In genomic region chr4:148238086-148238485, GRCh38 we compare ENCODE assay signal across 22 cellular contexts.
DNase-seq lines count a peak whose midpoint lies in the region; ATAC-seq and TF ChIP-seq lines count a peak whose summit lies in the region.
"Had no signal": no experiment of that assay in that cellular context is flagged by ENCODE, and none has a peak within 500 bp of the region (broad histone marks: within the 10 kb centered on the region; RNA-seq: fewer than 3 reads in every experiment).

No MANE protein-coding gene starts in this region.

- H4K20me1 ChIP-seq in osteoblast (ENCODE audit: insufficient read depth, low read length): no peaks in the 10 kb centered on the region

- POLR2A ChIA-PET in MCF 10A (lab: Yijun Ruan, JAX): interaction anchor here (1.1 kb wide), 1 partner anchor 9 kb away, joined by 5 read pairs; no protein-coding TSS in a partner anchor

- H3K4me2 ChIP-seq in osteoblast (ENCODE audit: insufficient read depth, low read length): no peak overlapping the region
- H3K4me2 ChIP-seq: PC-9 had no signal

- no TSS peak for BruUV-seq in MCF 10A (replicated peaks; lab: Mats Ljungman, UMichigan)

- H3K9me3 Mint-ChIP-seq in MCF 10A (ENCODE audit: unreplicated experiment): no peaks in the 10 kb centered on the region

- WGBS in adrenal gland, 4 donors: 25 to 36% (median 34%) methylated on average over 3 of the region's 3 CpGs

- H3K27me3 ChIP-seq in breast epithelium (no peaks in the 10 kb centered on the region), adrenal gland (no peaks in the 10 kb centered on the region), osteoblast (ENCODE audit: insufficient read depth, low read length) (no peaks in the 10 kb centered on the region)

- H3K36me3 ChIP-seq in breast epithelium (no peaks in the 10 kb centered on the region), adrenal gland (replicated peaks in 1 of 2) (no peaks in the 10 kb centered on the region), osteoblast (ENCODE audit: insufficient read depth, low read length) (no peaks in the 10 kb centered on the region)

- H3K27ac ChIP-seq in breast epithelium (no peak overlapping the region), adrenal gland (peak overlapping the region in 3 of 5 donors; percentile 46 to 62 (median 53)), osteoblast (ENCODE audit: low read depth, low read length) (no peak overlapping the region)
- H3K27ac ChIP-seq: 22Rv1, C4-2B, PC-9, SK-N-MC had no signal

- no peaks in the 10 kb centered on the region for H3K9me3 ChIP-seq in breast epithelium
- no peaks in the 10 kb centered on the region for H3K9me3 ChIP-seq in adrenal gland (replicated peaks in 1 of 3)
- H3K9me3 ChIP-seq in osteoblast (ENCODE audit: low read depth, low read length): no peaks in the 10 kb centered on the region

- TF ChIP-seq POLR2A in breast epithelium (IDR thresholded peaks at IDR 0.05) (no peak), adrenal gland (IDR thresholded peaks at IDR 0.05) (no peak)

- peaks cover 6% of the 10 kb centered on the region for H3K36me3 Mint-ChIP-seq in MCF 10A (ENCODE audit: insufficient read depth, unreplicated experiment)

- H3K4me3 Mint-ChIP-seq in MCF 10A (ENCODE audit: unreplicated experiment): no peak overlapping the region
- H3K4me3 Mint-ChIP-seq: CD8-positive, alpha-beta memory T cell had no signal

- CTCF ChIA-PET in MCF 10A (lab: Yijun Ruan, JAX): no interaction called here

- no peak overlapping the region for H2AFZ ChIP-seq in osteoblast (ENCODE audit: low read length)
- H2AFZ ChIP-seq: PC-9 had no signal

- no peaks in the 10 kb centered on the region for H3K4me1 Mint-ChIP-seq in MCF 10A (ENCODE audit: insufficient read depth, unreplicated experiment)

- H3K27ac Mint-ChIP-seq in MCF 10A (ENCODE audit: low read depth, unreplicated experiment): no peak overlapping the region

- H3K4me1 ChIP-seq in breast epithelium (peaks cover 0 to 6% of the 10 kb centered on the region in 2 donors), adrenal gland (replicated peaks in 1 of 2) (peaks cover 11 to 20% of the 10 kb centered on the region in 2 donors), osteoblast (ENCODE audit: insufficient read depth, low read length) (no peaks in the 10 kb centered on the region)

- ATAC-seq in SK-N-SH treated with all-trans-retinoic acid at 6 μM for 48 hours: no peak
- ATAC-seq: K562 had no signal

- H3K4me3 ChIP-seq in breast epithelium: no peak overlapping the region
- H3K4me3 ChIP-seq in adrenal gland: no peak overlapping the region
- H3K4me3 ChIP-seq in fibroblast of mammary gland (ENCODE audit: control insufficient read depth, low read depth, low read length): no peak overlapping the region
- H3K4me3 ChIP-seq in osteoblast (ENCODE audit: insufficient read depth, low read length): no peak overlapping the region
- H3K4me3 ChIP-seq: K562, PC-9, SK-N-MC had no signal

- TF ChIP-seq CTCF in MCF 10A (IDR thresholded peaks at IDR 0.05; ENCODE audit: unreplicated experiment) (no peak), breast epithelium (IDR thresholded peaks at IDR 0.05) (no peak), adrenal gland (IDR thresholded peaks at IDR 0.05) (no peak), fibroblast of mammary gland (conservative IDR thresholded peaks at IDR 0.05; ENCODE audit: control insufficient read depth, insufficient read depth, low read depth, low read length) (no peak), osteoblast (IDR thresholded peaks at IDR 0.05; ENCODE audit: extremely low read depth, low read depth, low read length) (no peak)

- H3K27me3 Mint-ChIP-seq in MCF 10A (ENCODE audit: insufficient read depth, unreplicated experiment): no peaks in the 10 kb centered on the region
- H3K27me3 Mint-ChIP-seq: CD8-positive, alpha-beta memory T cell had no signal

- DNase-seq in MCF 10A (ENCODE audit: unreplicated experiment): peak; percentile 38
- no peak for DNase-seq in breast epithelium (ENCODE audit: low spot score in 2 of 2)
- DNase-seq in adrenal gland: no peak
- DNase-seq in fibroblast of mammary gland (ENCODE audit: low read depth): peak; percentile 58
- DNase-seq in osteoblast (ENCODE audit: insufficient read length, low spot score, missing footprints): no peak
- DNase-seq in ecto neural progenitor cell (ENCODE audit: low spot score): no peak
- DNase-seq in hepatic stellate cell (ENCODE audit: low spot score): no peak
- DNase-seq: ACHN; Calu3; CD8-positive, alpha-beta memory T cell; DMS153; NCI-H1092; NCI-H1436; NCI-H1930; PC-9; RPMI8226; SHP77 treated with DMSO at 0.1 percent for 48 hours had no signal

- no peaks in the 10 kb centered on the region for H3K79me2 ChIP-seq in osteoblast (ENCODE audit: insufficient read depth, low read length)

- intact Hi-C loops in MCF 10A (cut with micrococcal nuclease) (no loop called here), breast epithelium (cut with DNase I; ENCODE audit: low total_unique reads) (no loop called here), adrenal gland (cut with DNase I) (no loop called here)

TF ChIP-seq in SK-N-SH treated with all-trans-retinoic acid at 6 μM for 48 hours, 23 proteins besides CTCF, POLR2A, EP300 and RAD21:
- no peak for TF ChIP-seq GLIS3 (CRISPR knock-in tag; IDR thresholded peaks at IDR 0.05)
- TF ChIP-seq ZNF70 (CRISPR knock-in tag; IDR thresholded peaks at IDR 0.05): no peak
- no peak for TF ChIP-seq TSHZ2 (CRISPR knock-in tag; IDR thresholded peaks at IDR 0.05)
- no peak for TF ChIP-seq ISL1 (CRISPR knock-in tag; IDR thresholded peaks at IDR 0.05)
- TF ChIP-seq ZNF8 (CRISPR knock-in tag; IDR thresholded peaks at IDR 0.05): no peak
- TF ChIP-seq CSDC2 (CRISPR knock-in tag; IDR thresholded peaks at IDR 0.05): no peak
- no peak for TF ChIP-seq ARNTL (CRISPR knock-in tag; IDR thresholded peaks at IDR 0.05; ENCODE audit: borderline replicate concordance, low read depth)

Comparison
In these comparisons a context has a peak if more than half of its experiments do, and no peak if none do; other contexts are left out.
1. DNase-seq: peak in MCF 10A (single experiment) and fibroblast of mammary gland (single experiment); none in breast epithelium (0 of 2), adrenal gland (0 of 7), osteoblast (single experiment), ecto neural progenitor cell (single experiment) and hepatic stellate cell (single experiment).
2. H3K27ac ChIP-seq: peak in adrenal gland (3 of 5); none in breast epithelium (0 of 2) and osteoblast (single experiment).